In the genomic region with DNA sequence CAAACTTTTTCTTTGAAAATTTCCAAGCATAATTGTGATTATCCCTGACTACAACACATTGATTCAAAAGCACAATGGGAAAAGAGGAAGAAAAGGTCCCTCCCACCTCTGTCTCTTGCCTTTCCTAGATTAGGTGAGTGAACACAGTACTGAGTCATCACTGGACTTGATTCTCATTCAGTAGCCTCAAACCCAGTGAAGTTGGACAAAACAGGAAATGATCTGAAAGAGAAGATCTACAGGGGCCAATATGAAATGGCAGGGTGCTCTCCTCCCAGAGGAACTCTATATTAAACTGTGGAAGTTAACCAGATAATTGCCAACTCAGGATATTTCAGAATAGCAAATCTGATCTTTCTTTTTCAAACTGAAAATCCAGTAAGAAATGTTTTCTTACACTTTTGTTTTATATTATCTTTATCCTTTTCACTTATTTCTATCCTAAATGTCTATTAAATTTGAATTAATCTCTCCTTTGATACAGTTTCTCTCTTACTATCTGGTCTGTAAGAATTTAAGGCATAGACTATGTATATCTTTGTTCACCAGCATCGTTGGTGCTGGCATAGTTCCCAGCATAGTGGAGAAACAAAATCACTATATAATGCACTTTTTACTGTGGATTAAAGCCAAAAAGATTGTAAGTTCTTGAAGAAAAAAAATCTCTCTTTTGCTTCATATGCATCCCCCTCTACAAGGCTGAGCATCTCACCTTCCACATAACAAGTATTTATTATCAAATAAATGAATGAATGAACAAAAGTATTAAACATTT, we compare ENCODE assay signal across 8 cellular contexts. TPM values are rescaled to one million over a fixed set of nuclear protein-coding genes. Genes with fewer than 3 reads are reported as not detected.
DNase-seq lines count a peak whose midpoint lies in the region; ATAC-seq and TF ChIP-seq lines count a peak whose summit lies in the region.

No MANE protein-coding gene starts in this region.

- peaks cover 24% of the 10 kb centered on the region for H3K36me3 Mint-ChIP-seq in activated CD4-positive, alpha-beta T cell treated with anti-CD3 and anti-CD28 coated beads, Interleukin-2, amount 10 ng/mL, durations not matched to agents 7 days and 5 days (ENCODE audit: low read depth)
- no peaks in the 10 kb centered on the region for H3K36me3 Mint-ChIP-seq in endodermal cell (ENCODE audit: low read depth)

- DNase-seq in activated CD4-positive, alpha-beta T cell treated with anti-CD3 and anti-CD28 coated beads, Interleukin-2, amount 10 ng/mL, durations not matched to agents 7 days and 5 days: peak; percentile 16
- DNase-seq in activated CD4-positive, alpha-beta T cell treated with anti-CD3 and anti-CD28 coated beads, Interleukin-2, amount 50 U/mL, for 48 hours: no peak
- DNase-seq in RKO (ENCODE audit: low spot score) (peak; percentile 19), spleen (no peak), endodermal cell (no peak), germinal center (ENCODE audit: low spot score) (no peak), NCI-H748 (lab: John Stamatoyannopoulos, UW; ENCODE audit: unreplicated experiment) (no peak)

- 3 to 12% (median 7%) methylated on average over 1 of the region's 1 CpG for WGBS in spleen, 5 donors
- 91% methylated on average over 1 of the region's 1 CpG; no CpG with 5 or more reads in 1 of the 2 experiments for WGBS in endodermal cell (ENCODE audit: insufficient coverage in 1 of 2, insufficient read length in 1 of 2), 2 experiments

- no peak overlapping the region for H3K9ac ChIP-seq in endodermal cell (ENCODE audit: extremely low read depth, low read length, poor library complexity, severe bottlenecking)

- peaks cover 91% of the 10 kb centered on the region for H3K4me1 Mint-ChIP-seq in activated CD4-positive, alpha-beta T cell treated with anti-CD3 and anti-CD28 coated beads, Interleukin-2, amount 10 ng/mL, durations not matched to agents 7 days and 5 days
- no peaks in the 10 kb centered on the region for H3K4me1 Mint-ChIP-seq in endodermal cell

- intact Hi-C loops in spleen (cut with DNase I; ENCODE audit: low total_unique reads): no loop called here

- peak; percentile 58 for ATAC-seq in HG02973 (IDR thresholded peaks at IDR 0.05; ENCODE audit: unreplicated experiment)

- H3K9me3 ChIP-seq in spleen (no peaks in the 10 kb centered on the region), endodermal cell (ENCODE audit: control insufficient read depth, low read length) (no peaks in the 10 kb centered on the region)

- H3K27ac ChIP-seq in spleen (peak overlapping the region in 7 of 8 donors; percentile 38 to 89 (median 82)), endodermal cell (ENCODE audit: low read depth, low read length) (no peak overlapping the region)

- H3K27me3 ChIP-seq in spleen (replicated peaks in 1 of 7): no peaks in the 10 kb centered on the region
- no peaks in the 10 kb centered on the region for H3K27me3 ChIP-seq in endodermal cell (ENCODE audit: control insufficient read depth, insufficient read depth, low read length, poor library complexity, severe bottlenecking)

- CTCF ChIA-PET in activated CD4-positive, alpha-beta T cell treated with anti-CD3 and anti-CD28 coated beads, Interleukin-2, amount 10 ng/mL, durations not matched to agents 7 days and 5 days (lab: Charles Lee): interaction anchor here (1.0 to 1.2 kb wide), 2 partner anchors 10 to 37 kb away, joined by 3 to 4 read pairs; no protein-coding TSS in a partner anchor

- H3K4me3 ChIP-seq in spleen: no peak overlapping the region
- H3K4me3 ChIP-seq in endodermal cell (ENCODE audit: low read length): no peak overlapping the region

- H3K36me3 ChIP-seq in spleen (no peaks in the 10 kb centered on the region), endodermal cell (ENCODE audit: control insufficient read depth, insufficient read depth, low read length) (no peaks in the 10 kb centered on the region)

- no peaks in the 10 kb centered on the region for H3K27me3 Mint-ChIP-seq in activated CD4-positive, alpha-beta T cell treated with anti-CD3 and anti-CD28 coated beads, Interleukin-2, amount 10 ng/mL, durations not matched to agents 7 days and 5 days
- H3K27me3 Mint-ChIP-seq in endodermal cell (ENCODE audit: insufficient read depth): no peaks in the 10 kb centered on the region

- peaks cover 6% of the 10 kb centered on the region for H3K9me3 Mint-ChIP-seq in activated CD4-positive, alpha-beta T cell treated with anti-CD3 and anti-CD28 coated beads, Interleukin-2, amount 10 ng/mL, durations not matched to agents 7 days and 5 days
- H3K9me3 Mint-ChIP-seq in endodermal cell: no peaks in the 10 kb centered on the region

- TF ChIP-seq CTCF in spleen (IDR thresholded peaks at IDR 0.05 in 8 of 11, conservative IDR thresholded peaks at IDR 0.05 in 3 of 11): no peak
- no peak for TF ChIP-seq CTCF in endodermal cell (conservative IDR thresholded peaks at IDR 0.05)

- peak overlapping the region; percentile 98 for H3K27ac Mint-ChIP-seq in activated CD4-positive, alpha-beta T cell treated with anti-CD3 and anti-CD28 coated beads, Interleukin-2, amount 10 ng/mL, durations not matched to agents 7 days and 5 days
- no peak overlapping the region for H3K27ac Mint-ChIP-seq in endodermal cell

- H3K4me1 ChIP-seq in spleen (peaks cover 27 to 70% (median 62%) of the 10 kb centered on the region in 6 donors), endodermal cell (ENCODE audit: control insufficient read depth, insufficient read depth, low read length) (no peaks in the 10 kb centered on the region)

- no peak for TF ChIP-seq POLR2A in spleen (IDR thresholded peaks at IDR 0.05)

- peak overlapping the region; percentile 43 for H3K4me3 Mint-ChIP-seq in activated CD4-positive, alpha-beta T cell treated with anti-CD3 and anti-CD28 coated beads, Interleukin-2, amount 10 ng/mL, durations not matched to agents 7 days and 5 days
- H3K4me3 Mint-ChIP-seq in endodermal cell: no peak overlapping the region

- POLR2A ChIA-PET in activated CD4-positive, alpha-beta T cell treated with anti-CD3 and anti-CD28 coated beads, Interleukin-2, amount 10 ng/mL, durations not matched to agents 7 days and 5 days (lab: Charles Lee): no interaction called here

RNA-seq across cellular contexts. Expression of a gene that starts 41.4 kb away (rescaled TPM):
- 100 to 1,000 TPM; 379 to 406 TPM for total RNA-seq in activated CD4-positive, alpha-beta T cell treated with anti-CD3 and anti-CD28 coated beads, Interleukin-2, amount 10 ng/mL, durations not matched to agents 7 days and 5 days
- total RNA-seq in spleen: 100 to 1,000 TPM; 212 to 389 (median 260) TPM
- polyA plus RNA-seq in spleen: 10 to 100 TPM; 36.4 to 39.2 (median 37.9) TPM
- total RNA-seq in endodermal cell: under 1 TPM; 0.44 to 0.55 TPM
- polyA plus RNA-seq in endodermal cell (2013, experiment 1 of 2): 3.3 TPM
- polyA plus RNA-seq in endodermal cell (2013, experiment 2 of 2): 3.6 TPM

Comparison
In these comparisons a context has a peak if more than half of its experiments do, and no peak if none do; other contexts are left out.
1. DNase-seq: peak in activated CD4-positive, alpha-beta T cell treated with anti-CD3 and anti-CD28 coated beads, Interleukin-2, amount 10 ng/mL, durations not matched to agents 7 days and 5 days (single experiment) and RKO (single experiment); none in activated CD4-positive, alpha-beta T cell treated with anti-CD3 and anti-CD28 coated beads, Interleukin-2, amount 50 U/mL, for 48 hours (0 of 2), spleen (single experiment), endodermal cell (single experiment), germinal center (single experiment) and NCI-H748 (single experiment).
2. RNA of a gene that starts 41.4 kb away (total RNA-seq): 379 to 406 TPM in activated CD4-positive, alpha-beta T cell treated with anti-CD3 and anti-CD28 coated beads, Interleukin-2, amount 10 ng/mL, durations not matched to agents 7 days and 5 days and 212 to 389 TPM in spleen; 0.44 to 0.55 TPM in endodermal cell; every median in the first group is over 100 times any median in the second.